In the genomic region with DNA sequence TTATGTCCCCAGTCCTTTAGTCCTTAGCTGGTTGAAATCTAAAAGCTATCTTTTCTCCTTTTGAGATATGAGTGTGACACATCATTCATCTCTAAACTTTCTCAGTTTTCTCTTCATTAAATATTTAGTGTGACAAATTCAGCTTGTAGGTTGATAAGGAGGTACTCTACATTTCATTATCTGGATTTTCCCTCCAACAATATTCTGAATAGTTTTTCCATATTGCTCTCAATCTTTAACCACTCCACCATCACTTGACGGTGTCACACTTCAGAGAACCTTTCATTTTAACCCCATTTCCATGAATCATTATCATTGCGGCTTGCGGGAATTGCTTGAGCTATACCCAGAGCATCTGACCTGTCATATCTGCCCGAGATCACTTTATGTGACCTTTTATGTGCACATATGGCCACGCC, we compare ENCODE assay signal across 9 cellular contexts. TPM values are rescaled to one million over a fixed set of nuclear protein-coding genes. Genes with fewer than 3 reads are reported as not detected.
DNase-seq lines count a peak whose midpoint lies in the region; ATAC-seq and TF ChIP-seq lines count a peak whose summit lies in the region.
"Had no signal": no experiment of that assay in that cellular context is flagged by ENCODE, and none has a peak within 500 bp of the region (broad histone marks: within the 10 kb centered on the region; RNA-seq: fewer than 3 reads in every experiment).

No MANE protein-coding gene starts in this region.

- TF ChIP-seq CTCF in omental fat pad (IDR thresholded peaks at IDR 0.05), result no peak
- TF ChIP-seq CTCF in WTC11 (IDR thresholded peaks at IDR 0.05), result no peak

- intact Hi-C loops in activated CD4-positive, alpha-beta T cell treated with anti-CD3 and anti-CD28 coated beads for 36 hours (cut with DNase I, micrococcal nuclease), result loop anchor here (1.0 to 10.0 kb wide), 21 partner anchors 28 to 1880 kb away; a partner anchor contains a TSS

- ATAC-seq in activated CD4-positive, alpha-beta T cell treated with anti-CD3 and anti-CD28 coated beads for 36 hours, result peak; percentile 66
- ATAC-seq in HG03442 (IDR thresholded peaks at IDR 0.05; ENCODE audit: unreplicated experiment) (peak; percentile 67), omental fat pad (ENCODE audit: low FRiP score) (no peak), WTC11 (no peak)
- peak; percentile 70 for ATAC-seq in activated naive CD8-positive, alpha-beta T cell treated with anti-CD3 and anti-CD28 coated beads, Interleukin-2, amount 50 U/mL, for 24 hours
- peak; percentile 83 for ATAC-seq in stimulated activated memory B cell treated with anti-CD40 and anti-IgM and Interleukin-4, amounts not matched to agents 10 μg/mL and 1 μg/mL and 100 μg/mL, for 72 hours

- H3K27ac Mint-ChIP-seq in activated CD4-positive, alpha-beta T cell treated with anti-CD3 and anti-CD28 coated beads for 36 hours, result peak overlapping the region; percentile 96
- peak overlapping the region; percentile 95 for H3K27ac Mint-ChIP-seq in activated naive CD8-positive, alpha-beta T cell treated with anti-CD3 and anti-CD28 coated beads, Interleukin-2, amount 50 U/mL, for 24 hours
- peak overlapping the region; percentile 91 for H3K27ac Mint-ChIP-seq in stimulated activated memory B cell treated with anti-CD40 and anti-IgM and Interleukin-4, amounts not matched to agents 10 μg/mL and 1 μg/mL and 100 μg/mL, for 72 hours
- H3K27ac Mint-ChIP-seq in WTC11, result no peak overlapping the region

- peak overlapping the region; percentile 24 for H3K4me3 Mint-ChIP-seq in activated CD4-positive, alpha-beta T cell treated with anti-CD3 and anti-CD28 coated beads for 36 hours
- peak overlapping the region; percentile 56 for H3K4me3 Mint-ChIP-seq in activated naive CD8-positive, alpha-beta T cell treated with anti-CD3 and anti-CD28 coated beads, Interleukin-2, amount 50 U/mL, for 24 hours
- no peak overlapping the region for H3K4me3 Mint-ChIP-seq in stimulated activated memory B cell treated with anti-CD40 and anti-IgM and Interleukin-4, amounts not matched to agents 10 μg/mL and 1 μg/mL and 100 μg/mL, for 72 hours
- H3K4me3 Mint-ChIP-seq in WTC11, result no peak overlapping the region

- POLR2A ChIA-PET in activated CD4-positive, alpha-beta T cell treated with anti-CD3 and anti-CD28 coated beads for 36 hours (lab: Charles Lee), result interaction anchor here (0.6 to 1.6 kb wide), 10 partner anchors 15 to 629 kb away, joined by 3 to 18 read pairs (median 4); a partner anchor contains a TSS
- POLR2A ChIA-PET in WTC11 (lab: Charles Lee), result no interaction called here

- peaks cover 53% of the 10 kb centered on the region for H3K4me1 Mint-ChIP-seq in activated CD4-positive, alpha-beta T cell treated with anti-CD3 and anti-CD28 coated beads for 36 hours
- H3K4me1 Mint-ChIP-seq in activated naive CD8-positive, alpha-beta T cell treated with anti-CD3 and anti-CD28 coated beads, Interleukin-2, amount 50 U/mL, for 24 hours, result peaks cover 62% of the 10 kb centered on the region
- H3K4me1 Mint-ChIP-seq in stimulated activated memory B cell treated with anti-CD40 and anti-IgM and Interleukin-4, amounts not matched to agents 10 μg/mL and 1 μg/mL and 100 μg/mL, for 72 hours, result peaks cover 30% of the 10 kb centered on the region
- H3K4me1 Mint-ChIP-seq in WTC11, result 0 out of 2 replicates have a peak, but pooled peaks cover 3% of the 10 kb centered on the region

- CTCF ChIA-PET in activated CD4-positive, alpha-beta T cell treated with anti-CD3 and anti-CD28 coated beads for 36 hours (lab: Charles Lee), result interaction anchor here (0.6 to 1.7 kb wide), 9 partner anchors 9 to 620 kb away, joined by 3 to 5 read pairs (median 3); no protein-coding TSS in a partner anchor
- CTCF ChIA-PET in WTC11 (lab: Charles Lee), result interaction anchor here (0.6 to 1.1 kb wide), 2 partner anchors 9 to 10 kb away, joined by 3 read pairs; no protein-coding TSS in a partner anchor

- peaks cover 8% of the 10 kb centered on the region for H3K9me3 Mint-ChIP-seq in activated CD4-positive, alpha-beta T cell treated with anti-CD3 and anti-CD28 coated beads for 36 hours (ENCODE audit: low read depth)
- H3K9me3 Mint-ChIP-seq in activated naive CD8-positive, alpha-beta T cell treated with anti-CD3 and anti-CD28 coated beads, Interleukin-2, amount 50 U/mL, for 24 hours, result peaks cover 14% of the 10 kb centered on the region
- peaks cover 4% of the 10 kb centered on the region for H3K9me3 Mint-ChIP-seq in stimulated activated memory B cell treated with anti-CD40 and anti-IgM and Interleukin-4, amounts not matched to agents 10 μg/mL and 1 μg/mL and 100 μg/mL, for 72 hours
- peaks cover 7% of the 10 kb centered on the region for H3K9me3 Mint-ChIP-seq in WTC11

- no peaks in the 10 kb centered on the region for H3K27me3 Mint-ChIP-seq in activated CD4-positive, alpha-beta T cell treated with anti-CD3 and anti-CD28 coated beads for 36 hours
- H3K27me3 Mint-ChIP-seq in activated naive CD8-positive, alpha-beta T cell treated with anti-CD3 and anti-CD28 coated beads, Interleukin-2, amount 50 U/mL, for 24 hours, result no peaks in the 10 kb centered on the region
- no peaks in the 10 kb centered on the region for H3K27me3 Mint-ChIP-seq in stimulated activated memory B cell treated with anti-CD40 and anti-IgM and Interleukin-4, amounts not matched to agents 10 μg/mL and 1 μg/mL and 100 μg/mL, for 72 hours
- no peaks in the 10 kb centered on the region for H3K27me3 Mint-ChIP-seq in WTC11 (ENCODE audit: low read depth)

- peaks cover 6% of the 10 kb centered on the region for H3K36me3 Mint-ChIP-seq in activated CD4-positive, alpha-beta T cell treated with anti-CD3 and anti-CD28 coated beads for 36 hours (ENCODE audit: low read depth)
- peaks cover 7% of the 10 kb centered on the region for H3K36me3 Mint-ChIP-seq in activated naive CD8-positive, alpha-beta T cell treated with anti-CD3 and anti-CD28 coated beads, Interleukin-2, amount 50 U/mL, for 24 hours (ENCODE audit: low read depth)
- H3K36me3 Mint-ChIP-seq in stimulated activated memory B cell treated with anti-CD40 and anti-IgM and Interleukin-4, amounts not matched to agents 10 μg/mL and 1 μg/mL and 100 μg/mL, for 72 hours, result no peaks in the 10 kb centered on the region
- H3K36me3 Mint-ChIP-seq in WTC11, result peaks cover 3% of the 10 kb centered on the region; the same call in 1 of the 2 replicates

- peak; percentile 80 for DNase-seq in activated CD4-positive, alpha-beta T cell treated with anti-CD3 and anti-CD28 coated beads for 36 hours
- DNase-seq in activated CD4-positive, alpha-beta T cell treated with anti-CD3 and anti-CD28 coated beads, Interleukin-2, amount 50 U/mL, for 4 hours, result no peak
- peak; percentile 53 for DNase-seq in activated naive CD8-positive, alpha-beta T cell treated with anti-CD3 and anti-CD28 coated beads, Interleukin-2, amount 50 U/mL, for 24 hours
- DNase-seq in NOMO-1 treated with DMSO at 0.1 percent for 48 hours (lab: John Stamatoyannopoulos, UW; ENCODE audit: unreplicated experiment), result no peak
- DNase-seq in omental fat pad (ENCODE audit: low spot score), result no peak
- no peak for DNase-seq in WTC11 (ENCODE audit: low spot score)

TF ChIP-seq in WTC11, 78 proteins besides CTCF, POLR2A, EP300 and RAD21 (continues in another document):
- TF ChIP-seq CBFB (CRISPR knock-in tag; IDR thresholded peaks at IDR 0.05; ENCODE audit: low read depth), result no peak
- TF ChIP-seq, protein P1, sequence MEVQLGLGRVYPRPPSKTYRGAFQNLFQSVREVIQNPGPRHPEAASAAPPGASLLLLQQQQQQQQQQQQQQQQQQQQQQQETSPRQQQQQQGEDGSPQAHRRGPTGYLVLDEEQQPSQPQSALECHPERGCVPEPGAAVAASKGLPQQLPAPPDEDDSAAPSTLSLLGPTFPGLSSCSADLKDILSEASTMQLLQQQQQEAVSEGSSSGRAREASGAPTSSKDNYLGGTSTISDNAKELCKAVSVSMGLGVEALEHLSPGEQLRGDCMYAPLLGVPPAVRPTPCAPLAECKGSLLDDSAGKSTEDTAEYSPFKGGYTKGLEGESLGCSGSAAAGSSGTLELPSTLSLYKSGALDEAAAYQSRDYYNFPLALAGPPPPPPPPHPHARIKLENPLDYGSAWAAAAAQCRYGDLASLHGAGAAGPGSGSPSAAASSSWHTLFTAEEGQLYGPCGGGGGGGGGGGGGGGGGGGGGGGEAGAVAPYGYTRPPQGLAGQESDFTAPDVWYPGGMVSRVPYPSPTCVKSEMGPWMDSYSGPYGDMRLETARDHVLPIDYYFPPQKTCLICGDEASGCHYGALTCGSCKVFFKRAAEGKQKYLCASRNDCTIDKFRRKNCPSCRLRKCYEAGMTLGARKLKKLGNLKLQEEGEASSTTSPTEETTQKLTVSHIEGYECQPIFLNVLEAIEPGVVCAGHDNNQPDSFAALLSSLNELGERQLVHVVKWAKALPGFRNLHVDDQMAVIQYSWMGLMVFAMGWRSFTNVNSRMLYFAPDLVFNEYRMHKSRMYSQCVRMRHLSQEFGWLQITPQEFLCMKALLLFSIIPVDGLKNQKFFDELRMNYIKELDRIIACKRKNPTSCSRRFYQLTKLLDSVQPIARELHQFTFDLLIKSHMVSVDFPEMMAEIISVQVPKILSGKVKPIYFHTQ (CRISPR knock-in tag; IDR thresholded peaks at IDR 0.05), result no peak
- TF ChIP-seq SOX15 (CRISPR knock-in tag; IDR thresholded peaks at IDR 0.05), result no peak
- TF ChIP-seq, protein P2, sequence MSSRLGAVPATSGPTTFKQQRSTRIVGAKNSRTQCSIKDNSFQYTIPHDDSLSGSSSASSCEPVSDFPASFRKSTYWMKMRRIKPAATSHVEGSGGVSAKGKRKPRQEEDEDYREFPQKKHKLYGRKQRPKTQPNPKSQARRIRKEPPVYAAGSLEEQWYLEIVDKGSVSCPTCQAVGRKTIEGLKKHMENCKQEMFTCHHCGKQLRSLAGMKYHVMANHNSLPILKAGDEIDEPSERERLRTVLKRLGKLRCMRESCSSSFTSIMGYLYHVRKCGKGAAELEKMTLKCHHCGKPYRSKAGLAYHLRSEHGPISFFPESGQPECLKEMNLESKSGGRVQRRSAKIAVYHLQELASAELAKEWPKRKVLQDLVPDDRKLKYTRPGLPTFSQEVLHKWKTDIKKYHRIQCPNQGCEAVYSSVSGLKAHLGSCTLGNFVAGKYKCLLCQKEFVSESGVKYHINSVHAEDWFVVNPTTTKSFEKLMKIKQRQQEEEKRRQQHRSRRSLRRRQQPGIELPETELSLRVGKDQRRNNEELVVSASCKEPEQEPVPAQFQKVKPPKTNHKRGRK (CRISPR knock-in tag; IDR thresholded peaks at IDR 0.05; ENCODE audit: borderline replicate concordance), result no peak
- TF ChIP-seq FOXP1 (CRISPR knock-in tag; IDR thresholded peaks at IDR 0.05; ENCODE audit: borderline replicate concordance), result no peak
- TF ChIP-seq ETV6 (CRISPR knock-in tag; IDR thresholded peaks at IDR 0.05), result no peak

RNA-seq across cellular contexts. Expression of a gene that starts 16.1 kb away (rescaled TPM):
- total RNA-seq in activated CD4-positive, alpha-beta T cell treated with anti-CD3 and anti-CD28 coated beads for 36 hours, result 1 to 10 TPM; 5.0 to 5.1 TPM
- total RNA-seq in omental fat pad, result 10 to 100 TPM; 12.1 to 32.3 (median 16.5) TPM
- total RNA-seq in WTC11 (2021), result 0.23 to 0.37 TPM (median 0.27 TPM) in 3 replicates
- total RNA-seq: OCI-LY7 had no signal

RNA-seq across cellular contexts. Expression of a gene that starts 46.9 kb away (rescaled TPM):
- total RNA-seq in activated CD4-positive, alpha-beta T cell treated with anti-CD3 and anti-CD28 coated beads for 36 hours, result 10 to 100 TPM; 20.7 to 22.1 TPM
- total RNA-seq in omental fat pad (10 to 100 TPM in 1 of 4 donors, 1 to 10 TPM in 3; 1.6 to 11.4 (median 5.5) TPM), WTC11 (2021) (3.0 to 5.7 TPM (median 5.6 TPM) in 3 replicates)
- total RNA-seq: OCI-LY7 had no signal

Comparison
In these comparisons a context has a peak if more than half of its experiments do, and no peak if none do; other contexts are left out.
1. DNase-seq: peak in activated CD4-positive, alpha-beta T cell treated with anti-CD3 and anti-CD28 coated beads for 36 hours (single experiment) and activated naive CD8-positive, alpha-beta T cell treated with anti-CD3 and anti-CD28 coated beads, Interleukin-2, amount 50 U/mL, for 24 hours (single experiment); none in activated CD4-positive, alpha-beta T cell treated with anti-CD3 and anti-CD28 coated beads, Interleukin-2, amount 50 U/mL, for 4 hours (0 of 2), NOMO-1 treated with DMSO at 0.1 percent for 48 hours (single experiment), omental fat pad (single experiment) and WTC11 (single experiment).
2. ATAC-seq: peak in activated CD4-positive, alpha-beta T cell treated with anti-CD3 and anti-CD28 coated beads for 36 hours (single experiment), HG03442 (single experiment), activated naive CD8-positive, alpha-beta T cell treated with anti-CD3 and anti-CD28 coated beads, Interleukin-2, amount 50 U/mL, for 24 hours (single experiment) and stimulated activated memory B cell treated with anti-CD40 and anti-IgM and Interleukin-4, amounts not matched to agents 10 μg/mL and 1 μg/mL and 100 μg/mL, for 72 hours (single experiment); none in omental fat pad (single experiment) and WTC11 (single experiment).
3. H3K4me3 Mint-ChIP-seq: peak in activated CD4-positive, alpha-beta T cell treated with anti-CD3 and anti-CD28 coated beads for 36 hours (single experiment) and activated naive CD8-positive, alpha-beta T cell treated with anti-CD3 and anti-CD28 coated beads, Interleukin-2, amount 50 U/mL, for 24 hours (single experiment); none in stimulated activated memory B cell treated with anti-CD40 and anti-IgM and Interleukin-4, amounts not matched to agents 10 μg/mL and 1 μg/mL and 100 μg/mL, for 72 hours (single experiment) and WTC11 (single experiment).